In genomic region chr7:141378405-141378804, GRCh38 we compare ENCODE assay signal across 38 cellular contexts.
"Had no signal": no experiment of that assay in that cellular context is flagged by ENCODE, and none has a peak within 500 bp of the region (broad histone marks: within the 10 kb centered on the region; RNA-seq: fewer than 3 reads in every experiment).

No MANE protein-coding gene starts in this region.

- H3K27me3 ChIP-seq: adrenal gland, body of pancreas, brain microvascular endothelial cell, breast epithelium had no signal

- ATAC-seq: activated CD8-positive, alpha-beta T cell treated with anti-CD3 and anti-CD28 coated beads for 36 hours; activated naive CD4-positive, alpha-beta T cell treated with anti-CD3 and anti-CD28 coated beads, Interleukin-2, amount 50 U/mL, for 72 hours; activated T-cell treated with anti-CD3 and anti-CD28 coated beads, Interleukin-2, amount 50 U/mL, for 4 hours; activated T-cell treated with anti-CD3 and anti-CD28 coated beads, Interleukin-2, amount 50 U/mL, for 72 hours; activated T-helper 17 cell treated with anti-CD3 and anti-CD28 coated beads, Interleukin-2, amount 50 U/mL, for 72 hours; body of pancreas had no signal

- H3K36me3 Mint-ChIP-seq: activated CD4-positive, alpha-beta memory T cell treated with anti-CD3 and anti-CD28 coated beads for 36 hours; activated naive CD4-positive, alpha-beta T cell treated with anti-CD3 and anti-CD28 coated beads, Interleukin-2, amount 50 U/mL, for 72 hours; activated naive CD8-positive, alpha-beta T cell treated with anti-CD3 and anti-CD28 coated beads for 36 hours had no signal

- H3K27me3 Mint-ChIP-seq: activated CD4-positive, alpha-beta memory T cell treated with anti-CD3 and anti-CD28 coated beads for 36 hours had no signal

- H3K4me1 ChIP-seq: body of pancreas, breast epithelium had no signal

- H3K9me3 Mint-ChIP-seq: activated B cell treated with CpG ODN at 0.5 μM for 24 hours; activated CD4-positive, alpha-beta memory T cell treated with anti-CD3 and anti-CD28 coated beads for 36 hours; activated CD4-positive, alpha-beta T cell treated with anti-CD3 and anti-CD28 coated beads, Interleukin-2, amount 10 ng/mL, durations not matched to agents 24 days and 14 days; activated CD8-positive, alpha-beta T cell treated with anti-CD3 and anti-CD28 coated beads for 36 hours; activated naive CD4-positive, alpha-beta T cell treated with anti-CD3 and anti-CD28 coated beads for 36 hours; activated naive CD4-positive, alpha-beta T cell treated with anti-CD3 and anti-CD28 coated beads, Interleukin-2, amount 50 U/mL, for 72 hours; activated naive CD8-positive, alpha-beta T cell treated with anti-CD3 and anti-CD28 coated beads for 36 hours; activated T-cell treated with anti-CD3 and anti-CD28 coated beads, Interleukin-2, amount 50 U/mL, for 4 hours; activated T-cell treated with anti-CD3 and anti-CD28 coated beads, Interleukin-2, amount 50 U/mL, for 72 hours; activated T-helper 1 cell treated with anti-CD3 and anti-CD28 coated beads, Interleukin-12 subunit alpha, Interleukin-12 subunit beta, Interleukin-2, Interleukin-4 antibody, amounts not matched to agents 30 ng/mL and 10 ng/mL and 1 ng/mL, durations not matched to agents 14 hours and 24 hours and 36 hours; activated T-helper 17 cell treated with anti-CD3 and anti-CD28 coated beads, Interleukin-2, amount 50 U/mL, for 72 hours; central memory CD8-positive, alpha-beta T cell; T-helper 1 cell treated with Interleukin-12 subunit alpha and Interleukin-12 subunit beta and Interleukin-4 antibody, amounts not matched to agents 30 μg/mL and 1 μg/mL, for 36 hours; T-helper 2 cell treated with Interferon-gamma antibody and Interleukin-4, amounts not matched to agents 5 μg/mL and 100 μg/mL, for 36 hours had no signal

- DNase-seq: activated B cell treated with CpG ODN at 0.5 μM for 24 hours; activated CD4-positive, alpha-beta memory T cell treated with anti-CD3 and anti-CD28 coated beads for 36 hours; activated CD4-positive, alpha-beta T cell treated with anti-CD3 and anti-CD28 coated beads for 4 hours; activated CD4-positive, alpha-beta T cell treated with anti-CD3 and anti-CD28 coated beads, Interleukin-2, amount 10 ng/mL, durations not matched to agents 24 days and 14 days; activated CD4-positive, alpha-beta T cell treated with anti-CD3 and anti-CD28 coated beads, Interleukin-2, amount 50 U/mL, for 1 hour; activated CD4-positive, alpha-beta T cell treated with anti-CD3 and anti-CD28 coated beads, Interleukin-2, amount 50 U/mL, for 4 hours; activated CD4-positive, CD25-positive, alpha-beta regulatory T cell treated with anti-CD3 and anti-CD28 coated beads, Interleukin-2, amount 50 U/mL, for 72 hours; activated CD8-positive, alpha-beta memory T cell treated with anti-CD3 and anti-CD28 coated beads, Interleukin-2, amount 50 U/mL, for 4 hours; activated CD8-positive, alpha-beta T cell treated with anti-CD3 and anti-CD28 coated beads for 36 hours; activated effector memory CD4-positive, alpha-beta T cell treated with anti-CD3 and anti-CD28 coated beads, Interleukin-2, amount 50 U/mL, for 16 hours; activated gamma-delta T cell treated with Interleukin-2 at 50 U/mL for 16 hours; activated naive CD4-positive, alpha-beta T cell; activated naive CD4-positive, alpha-beta T cell treated with anti-CD3 and anti-CD28 coated beads for 36 hours; activated naive CD4-positive, alpha-beta T cell treated with anti-CD3 and anti-CD28 coated beads, Interleukin-2, amount 50 U/mL, for 16 hours; activated naive CD8-positive, alpha-beta T cell treated with anti-CD3 and anti-CD28 coated beads for 36 hours; activated T-cell treated with anti-CD3 and anti-CD28 coated beads for 4 hours; activated T-cell treated with anti-CD3 and anti-CD28 coated beads, Interleukin-2, amount 50 U/mL, for 1 hour; activated T-cell treated with anti-CD3 and anti-CD28 coated beads, Interleukin-2, amount 50 U/mL, for 4 hours; activated T-cell treated with anti-CD3 and anti-CD28 coated beads, Interleukin-2, amount 50 U/mL, for 72 hours; amniotic stem cell; aorta; body of pancreas; brain microvascular endothelial cell; caudate nucleus; T-helper 1 cell; T-helper 2 cell; T-helper 9 cell had no signal

- FAIRE-seq: astrocyte, TTC549 had no signal

- H3K36me3 ChIP-seq: adrenal gland, brain microvascular endothelial cell, breast epithelium had no signal

- H3K27ac ChIP-seq: adrenal gland, body of pancreas, brain microvascular endothelial cell, breast epithelium, VCaP had no signal

- H3K9me3 ChIP-seq: adrenal gland, body of pancreas, breast epithelium had no signal

- H3K4me1 Mint-ChIP-seq: activated B cell treated with CpG ODN at 0.5 μM for 24 hours; activated CD4-positive, alpha-beta T cell treated with anti-CD3 and anti-CD28 coated beads, Interleukin-2, amount 10 ng/mL, durations not matched to agents 24 days and 14 days; activated naive CD8-positive, alpha-beta T cell treated with anti-CD3 and anti-CD28 coated beads for 36 hours; activated T-helper 17 cell treated with anti-CD3 and anti-CD28 coated beads, Interleukin-2, amount 50 U/mL, for 72 hours; central memory CD8-positive, alpha-beta T cell had no signal

- H3K27ac Mint-ChIP-seq: activated B cell treated with CpG ODN at 0.5 μM for 24 hours; activated CD4-positive, alpha-beta memory T cell treated with anti-CD3 and anti-CD28 coated beads for 36 hours; activated CD4-positive, alpha-beta T cell treated with anti-CD3 and anti-CD28 coated beads, Interleukin-2, amount 10 ng/mL, durations not matched to agents 24 days and 14 days; activated CD8-positive, alpha-beta T cell treated with anti-CD3 and anti-CD28 coated beads for 36 hours; activated naive CD4-positive, alpha-beta T cell treated with anti-CD3 and anti-CD28 coated beads for 36 hours; activated naive CD4-positive, alpha-beta T cell treated with anti-CD3 and anti-CD28 coated beads, Interleukin-2, amount 50 U/mL, for 72 hours; activated naive CD8-positive, alpha-beta T cell treated with anti-CD3 and anti-CD28 coated beads for 36 hours; activated T-cell treated with anti-CD3 and anti-CD28 coated beads, Interleukin-2, amount 50 U/mL, for 72 hours; activated T-helper 1 cell treated with anti-CD3 and anti-CD28 coated beads, Interleukin-12 subunit alpha, Interleukin-12 subunit beta, Interleukin-2, Interleukin-4 antibody, amounts not matched to agents 30 ng/mL and 10 ng/mL and 1 ng/mL, durations not matched to agents 14 hours and 24 hours and 36 hours; activated T-helper 17 cell treated with anti-CD3 and anti-CD28 coated beads, Interleukin-2, amount 50 U/mL, for 72 hours; T-helper 1 cell treated with Interleukin-12 subunit alpha and Interleukin-12 subunit beta and Interleukin-4 antibody, amounts not matched to agents 30 μg/mL and 1 μg/mL, for 36 hours; T-helper 2 cell treated with Interferon-gamma antibody and Interleukin-4, amounts not matched to agents 5 μg/mL and 100 μg/mL, for 36 hours had no signal

- H3K4me3 ChIP-seq: adrenal gland, body of pancreas, breast epithelium had no signal

- H3K4me3 Mint-ChIP-seq: activated B cell treated with CpG ODN at 0.5 μM for 24 hours; activated CD4-positive, alpha-beta memory T cell treated with anti-CD3 and anti-CD28 coated beads for 36 hours; activated CD4-positive, alpha-beta T cell treated with anti-CD3 and anti-CD28 coated beads, Interleukin-2, amount 10 ng/mL, durations not matched to agents 24 days and 14 days; activated CD8-positive, alpha-beta T cell treated with anti-CD3 and anti-CD28 coated beads for 36 hours; activated naive CD4-positive, alpha-beta T cell treated with anti-CD3 and anti-CD28 coated beads for 36 hours; activated naive CD8-positive, alpha-beta T cell treated with anti-CD3 and anti-CD28 coated beads for 36 hours; activated T-cell treated with anti-CD3 and anti-CD28 coated beads, Interleukin-2, amount 50 U/mL, for 4 hours; activated T-cell treated with anti-CD3 and anti-CD28 coated beads, Interleukin-2, amount 50 U/mL, for 72 hours; activated T-helper 1 cell treated with anti-CD3 and anti-CD28 coated beads, Interleukin-12 subunit alpha, Interleukin-12 subunit beta, Interleukin-2, Interleukin-4 antibody, amounts not matched to agents 30 ng/mL and 10 ng/mL and 1 ng/mL, durations not matched to agents 14 hours and 24 hours and 36 hours; activated T-helper 17 cell treated with anti-CD3 and anti-CD28 coated beads, Interleukin-2, amount 50 U/mL, for 72 hours; central memory CD8-positive, alpha-beta T cell; T-helper 1 cell treated with Interleukin-12 subunit alpha and Interleukin-12 subunit beta and Interleukin-4 antibody, amounts not matched to agents 30 μg/mL and 1 μg/mL, for 36 hours; T-helper 2 cell treated with Interferon-gamma antibody and Interleukin-4, amounts not matched to agents 5 μg/mL and 100 μg/mL, for 36 hours had no signal
